In the genomic region with DNA sequence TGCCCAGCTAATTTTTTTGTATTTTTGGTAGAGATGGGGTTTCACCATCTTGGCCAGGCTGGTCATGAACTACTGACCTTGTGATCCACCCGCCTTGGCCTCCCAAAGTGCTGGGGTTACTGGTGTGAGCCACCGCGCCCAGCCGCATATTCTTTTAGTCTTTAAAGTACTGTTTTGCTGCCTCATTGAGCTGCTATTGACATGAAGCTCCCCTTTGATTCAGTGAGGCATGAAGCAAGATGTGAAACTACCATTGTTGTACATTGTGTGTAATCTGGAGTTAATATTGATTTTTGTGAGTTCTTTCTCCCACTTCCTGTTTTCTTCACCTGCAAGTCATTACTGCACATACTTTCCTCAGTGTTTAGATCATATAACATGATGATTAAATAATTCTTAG, we compare ENCODE assay signal across 9 cellular contexts.
DNase-seq lines count a peak whose midpoint lies in the region; ATAC-seq and TF ChIP-seq lines count a peak whose summit lies in the region.
"Had no signal": no experiment of that assay in that cellular context is flagged by ENCODE, and none has a peak within 500 bp of the region (broad histone marks: within the 10 kb centered on the region; RNA-seq: fewer than 3 reads in every experiment).

No MANE protein-coding gene starts in this region.

- peak; percentile 11 for DNase-seq in EH (ENCODE audit: low read depth)
- DNase-seq in NCI-H2107 treated with DMSO at 0.1 percent for 48 hours (lab: John Stamatoyannopoulos, UW; ENCODE audit: unreplicated experiment), result peak; percentile 98
- DNase-seq in effector CD4-positive, alpha-beta T cell, result no peak
- no peak for DNase-seq in brain microvascular endothelial cell
- DNase-seq in A172 (ENCODE audit: low spot score), result no peak
- DNase-seq in EL, result no peak

- ATAC-seq in GM19395 (IDR thresholded peaks at IDR 0.05; ENCODE audit: unreplicated experiment) (peak; percentile 99), HG03039 (IDR thresholded peaks at IDR 0.05; ENCODE audit: unreplicated experiment) (peak; percentile 72)

- no peak overlapping the region for H3K4me3 ChIP-seq in brain microvascular endothelial cell (ENCODE audit: low read depth, low read length)

- H3K27ac ChIP-seq in brain microvascular endothelial cell, result no peak overlapping the region
- H3K27ac ChIP-seq: epithelial cell of prostate had no signal

- no peaks in the 10 kb centered on the region for H3K27me3 ChIP-seq in brain microvascular endothelial cell (replicated peaks)

- in situ Hi-C loops in brain microvascular endothelial cell (cut with HindIII; ENCODE audit: low pct_ligation_motif_present, low sequenced_read_pairs), result no loop called here

- H3K36me3 ChIP-seq in brain microvascular endothelial cell (replicated peaks), result peaks cover 9% of the 10 kb centered on the region

- TF ChIP-seq CTCF in brain microvascular endothelial cell (IDR thresholded peaks at IDR 0.05; ENCODE audit: low read depth, low read length, missing control alignments), result no peak

Comparison
In these comparisons a context has a peak if more than half of its experiments do, and no peak if none do; other contexts are left out.
1. DNase-seq: peak in EH (single experiment) and NCI-H2107 treated with DMSO at 0.1 percent for 48 hours (single experiment); none in effector CD4-positive, alpha-beta T cell (single experiment), brain microvascular endothelial cell (single experiment), A172 (single experiment) and EL (single experiment).